ENCODE assay signal across 9 cellular contexts in the genomic region with DNA sequence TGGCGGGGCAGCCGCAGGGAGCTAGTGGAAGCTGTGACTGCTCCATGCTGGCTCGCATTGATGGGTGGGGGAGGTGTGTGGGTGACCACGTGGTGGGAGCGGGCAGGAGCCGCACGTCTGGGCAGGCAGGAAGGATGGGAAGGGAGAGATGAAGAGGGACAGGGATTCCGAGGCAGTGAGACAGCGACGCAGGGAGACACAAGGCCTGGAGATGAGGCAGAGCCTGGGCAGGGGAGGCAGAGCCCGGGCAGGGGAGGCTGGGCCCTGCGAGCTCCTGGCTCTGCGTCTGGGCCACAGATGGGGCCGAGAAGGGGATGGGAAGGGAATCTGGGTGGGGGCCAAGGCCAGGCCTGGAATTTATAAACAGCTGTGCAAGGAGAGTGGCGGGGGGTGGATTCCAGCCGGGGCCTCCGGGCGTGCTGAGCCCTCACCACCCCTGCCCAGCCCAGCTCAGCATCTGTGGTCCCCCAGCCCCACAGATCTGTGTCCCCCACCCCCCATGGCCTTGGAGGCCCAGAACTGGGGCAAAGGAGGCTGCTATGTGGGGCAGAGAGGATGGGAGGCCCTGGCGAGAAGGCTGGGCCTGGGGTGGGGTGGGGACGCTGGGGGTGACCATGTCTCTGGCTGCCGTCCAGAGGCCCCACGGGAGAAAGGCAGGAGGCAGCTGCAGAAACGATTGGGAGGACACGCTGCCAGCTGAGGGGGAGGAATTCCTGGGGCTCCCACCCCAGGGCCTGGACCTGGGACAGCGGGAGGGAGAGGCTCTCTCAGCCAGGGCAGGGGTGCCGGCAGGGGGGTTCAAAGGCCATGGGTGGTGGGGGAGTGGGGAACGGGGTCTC. TPM values are rescaled to one million over a fixed set of nuclear protein-coding genes. Genes with fewer than 3 reads are reported as not detected.
DNase-seq lines count a peak whose midpoint lies in the region; ATAC-seq, FAIRE-seq and TF ChIP-seq lines count a peak whose summit lies in the region.
"Had no signal": no experiment of that assay in that cellular context is flagged by ENCODE, and none has a peak within 500 bp of the region (broad histone marks: within the 10 kb centered on the region; RNA-seq: fewer than 3 reads in every experiment).

No MANE protein-coding gene starts in this region.

- no peak for ATAC-seq in GM18907 (IDR thresholded peaks at IDR 0.05; ENCODE audit: unreplicated experiment)

- H3K27me3 Mint-ChIP-seq in CD14-positive monocyte (ENCODE audit: low read depth in 3 of 3) = peaks cover 9 to 17% (median 11%) of the 10 kb centered on the region in 3 donors

- H3K36me3 ChIP-seq in HEK293 (ENCODE audit: control insufficient read depth in 2 of 2, insufficient read depth in 1 of 2, low read length in 2 of 2) (no peaks in the 10 kb centered on the region), small intestine (ENCODE audit: control insufficient read depth in 2 of 2, insufficient read depth in 2 of 2, low read length in 2 of 2) (no peaks in the 10 kb centered on the region)

- DNase-seq in astrocyte of the spinal cord (ENCODE audit: low read depth, low spot score) = peak; percentile 96
- DNase-seq in inferior parietal cortex (ENCODE audit: extremely low spot score) = peak; percentile 8
- no peak for DNase-seq in small intestine
- DNase-seq in stimulated activated CD4-positive, alpha-beta T cell treated with anti-CD3 and anti-CD28 coated beads, Interleukin-2, amount 100 ng/mL, for 24 hours = no peak
- DNase-seq in OCI-M2 (lab: John Stamatoyannopoulos, UW; ENCODE audit: unreplicated experiment) = no peak
- DNase-seq in CD14-positive monocyte (ENCODE audit: low spot score) = no peak

- peaks cover 0 to 4% (median 1%) of the 10 kb centered on the region in 7 donors for H3K9me3 Mint-ChIP-seq in CD14-positive monocyte

- POLR2A ChIA-PET in HEK293 (lab: Yijun Ruan, JAX) = interaction anchor here (0.8 to 1.9 kb wide), 5 partner anchors 10 to 463 kb away, joined by 3 to 6 read pairs (median 3); a partner anchor contains a TSS

- intact Hi-C loops in CD14-positive monocyte (cut with micrococcal nuclease) = no loop called here

- H3K4me1 Mint-ChIP-seq in CD14-positive monocyte = peaks cover 8% of the 10 kb centered on the region

- H3K27ac ChIP-seq in HEK293 (ENCODE audit: extremely low read depth, low read depth, low read length) (peak overlapping the region; percentile 66; the same call in 1 of the 2 replicates), small intestine (ENCODE audit: low read depth in 1 of 2, low read length in 1 of 2) (peak overlapping the region; percentile 32 to 77)

- peak overlapping the region in 2 of 7 donors; percentile 39 to 41 for H3K27ac Mint-ChIP-seq in CD14-positive monocyte

- H3K4me3 ChIP-seq in HEK293 (ENCODE audit: low read depth, low read length) (no peak overlapping the region), astrocyte of the spinal cord (ENCODE audit: low read depth, low read length) (no peak overlapping the region), small intestine (ENCODE audit: low read depth in 1 of 2, low read length in 2 of 2) (no peak overlapping the region)

- in situ Hi-C loops in astrocyte of the spinal cord (cut with HindIII; ENCODE audit: low sequenced_read_pairs) = no loop called here

- H3K36me3 Mint-ChIP-seq in CD14-positive monocyte = no peaks in the 10 kb centered on the region

- no peak overlapping the region for H3K4me3 Mint-ChIP-seq in CD14-positive monocyte

- 31 to 44% (median 39%) methylated on average over 21 to 27 of the region's 27 CpGs for WGBS in small intestine, 3 donors

- no peaks in the 10 kb centered on the region for H3K27me3 ChIP-seq in small intestine (ENCODE audit: control insufficient read depth in 2 of 2, insufficient read depth in 2 of 2, low read length in 2 of 2)

- no peak for FAIRE-seq in small intestine (lab: Jason Lieb, UNC)
- FAIRE-seq: islet of Langerhans had no signal

- TF ChIP-seq CTCF in HEK293 (tag by site-specific recombination; IDR thresholded peaks at IDR 0.05) (no peak), astrocyte of the spinal cord (IDR thresholded peaks at IDR 0.05; ENCODE audit: low read depth, low read length) (no peak), CD14-positive monocyte (IDR thresholded peaks at IDR 0.05) (no peak)

- H3K9me3 ChIP-seq in HEK293 (ENCODE audit: control insufficient read depth, insufficient read depth, low read depth, low read length) = no peaks in the 10 kb centered on the region; the same call in 1 of the 2 replicates
- H3K9me3 ChIP-seq in small intestine (ENCODE audit: control insufficient read depth, low read depth) = no peaks in the 10 kb centered on the region

- H3K4me1 ChIP-seq in HEK293 (ENCODE audit: control insufficient read depth, insufficient read depth, low read length) = peaks cover 9% of the 10 kb centered on the region
- no peaks in the 10 kb centered on the region for H3K4me1 ChIP-seq in small intestine (ENCODE audit: control insufficient read depth in 2 of 2, insufficient read depth in 1 of 2, low read depth in 1 of 2, low read length in 1 of 2)

- CTCF ChIA-PET in HEK293 (lab: Yijun Ruan, JAX) = interaction anchor here (0.6 to 2.6 kb wide), 7 partner anchors 12 to 75 kb away, joined by 3 to 19 read pairs (median 3); no protein-coding TSS in a partner anchor

TF ChIP-seq in HEK293, 187 proteins besides CTCF, POLR2A, EP300 and RAD21 (continues in another document):
- TF ChIP-seq BCL11B (tag by site-specific recombination; IDR thresholded peaks at IDR 0.05; ENCODE audit: low read depth) = no peak
- TF ChIP-seq, protein P1, sequence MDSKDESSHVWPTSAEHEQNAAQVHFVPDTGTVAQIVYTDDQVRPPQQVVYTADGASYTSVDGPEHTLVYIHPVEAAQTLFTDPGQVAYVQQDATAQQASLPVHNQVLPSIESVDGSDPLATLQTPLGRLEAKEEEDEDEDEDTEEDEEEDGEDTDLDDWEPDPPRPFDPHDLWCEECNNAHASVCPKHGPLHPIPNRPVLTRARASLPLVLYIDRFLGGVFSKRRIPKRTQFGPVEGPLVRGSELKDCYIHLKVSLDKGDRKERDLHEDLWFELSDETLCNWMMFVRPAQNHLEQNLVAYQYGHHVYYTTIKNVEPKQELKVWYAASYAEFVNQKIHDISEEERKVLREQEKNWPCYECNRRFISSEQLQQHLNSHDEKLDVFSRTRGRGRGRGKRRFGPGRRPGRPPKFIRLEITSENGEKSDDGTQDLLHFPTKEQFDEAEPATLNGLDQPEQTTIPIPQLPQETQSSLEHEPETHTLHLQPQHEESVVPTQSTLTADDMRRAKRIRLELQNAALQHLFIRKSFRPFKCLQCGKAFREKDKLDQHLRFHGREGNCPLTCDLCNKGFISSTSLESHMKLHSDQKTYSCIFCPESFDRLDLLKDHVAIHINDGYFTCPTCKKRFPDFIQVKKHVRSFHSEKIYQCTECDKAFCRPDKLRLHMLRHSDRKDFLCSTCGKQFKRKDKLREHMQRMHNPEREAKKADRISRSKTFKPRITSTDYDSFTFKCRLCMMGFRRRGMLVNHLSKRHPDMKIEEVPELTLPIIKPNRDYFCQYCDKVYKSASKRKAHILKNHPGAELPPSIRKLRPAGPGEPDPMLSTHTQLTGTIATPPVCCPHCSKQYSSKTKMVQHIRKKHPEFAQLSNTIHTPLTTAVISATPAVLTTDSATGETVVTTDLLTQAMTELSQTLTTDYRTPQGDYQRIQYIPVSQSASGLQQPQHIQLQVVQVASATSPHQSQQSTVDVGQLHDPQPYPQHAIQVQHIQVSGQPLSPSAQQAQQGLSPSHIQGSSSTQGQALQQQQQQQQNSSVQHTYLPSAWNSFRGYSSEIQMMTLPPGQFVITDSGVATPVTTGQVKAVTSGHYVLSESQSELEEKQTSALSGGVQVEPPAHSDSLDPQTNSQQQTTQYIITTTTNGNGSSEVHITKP (tag by site-specific recombination; IDR thresholded peaks at IDR 0.05) = no peak
- TF ChIP-seq ZNF777 (tag by site-specific recombination; IDR thresholded peaks at IDR 0.05; ENCODE audit: borderline replicate concordance) = no peak
- TF ChIP-seq ZNF16 (tag by site-specific recombination; IDR thresholded peaks at IDR 0.05; ENCODE audit: low read depth) = no peak
- no peak for TF ChIP-seq ZNF747 (tag by site-specific recombination; IDR thresholded peaks at IDR 0.05)
- TF ChIP-seq HOXC10 (CRISPR knock-in tag; IDR thresholded peaks at IDR 0.05) = no peak
- no peak for TF ChIP-seq ZNF37A (tag by site-specific recombination; IDR thresholded peaks at IDR 0.05)
- no peak for TF ChIP-seq OVOL3 (tag by site-specific recombination; IDR thresholded peaks at IDR 0.05)
- no peak for TF ChIP-seq SP3 (tag by site-specific recombination; IDR thresholded peaks at IDR 0.05)
- peak; percentile 97 for TF ChIP-seq GLIS1 (tag by site-specific recombination; IDR thresholded peaks at IDR 0.05)
- no peak; the same call in 1 of the 2 replicates for TF ChIP-seq WT1 (tag by site-specific recombination; IDR thresholded peaks at IDR 0.05)
- TF ChIP-seq SP7 (tag by site-specific recombination; IDR thresholded peaks at IDR 0.05) = 0 out of 2 replicates have a peak, but pooled peaks have one; percentile 44
- TF ChIP-seq ZNF221 (tag by site-specific recombination; IDR thresholded peaks at IDR 0.05; ENCODE audit: borderline replicate concordance) = no peak
- 0 out of 2 replicates have a peak, but pooled peaks have one; percentile 35 for TF ChIP-seq ZNF76 (tag by site-specific recombination; IDR thresholded peaks at IDR 0.05; ENCODE audit: borderline replicate concordance, low read depth)
- TF ChIP-seq ZNF510 (tag by site-specific recombination; IDR thresholded peaks at IDR 0.05; ENCODE audit: insufficient replicate concordance) = no peak

RNA-seq across cellular contexts. Expression of a gene that starts 6.0 kb away (rescaled TPM):
- 10 to 100 TPM in 1 of 3 donors, 1 to 10 TPM in 1, under 1 TPM in 1; 0.89 to 35.1 (median 7.3) TPM for polyA plus RNA-seq in small intestine
- polyA plus RNA-seq in CD14-positive monocyte = not detected

RNA-seq across cellular contexts. Expression of a gene that starts 26.1 kb away (rescaled TPM):
- polyA plus RNA-seq in small intestine (100 to 1,000 TPM; 290 to 621 (median 552) TPM), CD14-positive monocyte (10 to 100 TPM; 47.5 to 70.4 TPM)

RNA-seq across cellular contexts. Expression of a gene that starts 59.2 kb away (rescaled TPM):
- polyA plus RNA-seq in small intestine = 100 to 1,000 TPM; 322 to 434 (median 379) TPM
- polyA plus RNA-seq in CD14-positive monocyte = 100 to 1,000 TPM; 171 to 204 TPM

Comparison
In these comparisons a context has a peak if more than half of its experiments do, and no peak if none do; other contexts are left out.
1. DNase-seq: peak in astrocyte of the spinal cord (single experiment) and inferior parietal cortex (single experiment); none in small intestine (single experiment), stimulated activated CD4-positive, alpha-beta T cell treated with anti-CD3 and anti-CD28 coated beads, Interleukin-2, amount 100 ng/mL, for 24 hours (0 of 2), OCI-M2 (single experiment) and CD14-positive monocyte (single experiment).
2. RNA of a gene that starts 26.1 kb away (polyA plus RNA-seq): 290 to 621 TPM in small intestine; 47.5 to 70.4 TPM in CD14-positive monocyte; every median in the first group is over 4 times any median in the second.